11 cellular contexts compared by ENCODE assay signal in genomic region chr1:189619682-189620332, GRCh38.
DNase-seq lines count a peak whose midpoint lies in the region; ATAC-seq and TF ChIP-seq lines count a peak whose summit lies in the region.
"Had no signal": no experiment of that assay in that cellular context is flagged by ENCODE, and none has a peak within 500 bp of the region (broad histone marks: within the 10 kb centered on the region; RNA-seq: fewer than 3 reads in every experiment).

No MANE protein-coding gene starts in this region.

- H3K27me3 ChIP-seq in AG04450 (ENCODE audit: control insufficient read depth, insufficient read depth, low read length) = no peaks in the 10 kb centered on the region

- POLR2A ChIA-PET in AG04450 (lab: Yijun Ruan, JAX) = no interaction called here

- CTCF ChIA-PET in AG04450 (lab: Charles Lee) = no interaction called here

- ATAC-seq in HG02981 (IDR thresholded peaks at IDR 0.05; ENCODE audit: unreplicated experiment) (no peak), left cardiac atrium (no peak), left lobe of liver (no peak)
- ATAC-seq: activated CD4-positive, CD25-positive, alpha-beta regulatory T cell treated with anti-CD3 and anti-CD28 coated beads, Interleukin-2, amount 50 U/mL, for 24 hours; activated naive CD4-positive, alpha-beta T cell treated with anti-CD3 and anti-CD28 coated beads, Interleukin-2, amount 50 U/mL, for 72 hours had no signal

- DNase-seq in AG04450 (ENCODE audit: low read depth, low spot score) (peak; percentile 64), HS-27A (ENCODE audit: low read depth) (peak; percentile 77), SK-MEL-5 (ENCODE audit: low read depth, low spot score) (peak; percentile 23), fibroblast of villous mesenchyme (ENCODE audit: low read depth) (peak; percentile 11), left cardiac atrium (no peak), left lobe of liver (ENCODE audit: low spot score) (no peak)
- no peak for DNase-seq in effector CD8-positive, alpha-beta T cell (lab: John Stamatoyannopoulos, UW)

- intact Hi-C loops in left cardiac atrium (cut with DNase I) = no loop called here

- H3K4me3 ChIP-seq in AG04450 (ENCODE audit: low read depth, low read length) = no peak overlapping the region
- H3K4me3 ChIP-seq in fibroblast of villous mesenchyme (ENCODE audit: low read depth, low read length) = no peak overlapping the region

- no peak overlapping the region for H3K27ac ChIP-seq in AG04450 (ENCODE audit: low read depth, low read length)
- H3K27ac ChIP-seq: C4-2B had no signal

- H3K9me3 ChIP-seq in AG04450 (ENCODE audit: control insufficient read depth, insufficient read depth, low read length) = no peaks in the 10 kb centered on the region

- TF ChIP-seq CTCF in AG04450 (IDR thresholded peaks at IDR 0.05; ENCODE audit: low read depth, low read length) (no peak), fibroblast of villous mesenchyme (IDR thresholded peaks at IDR 0.05; ENCODE audit: insufficient read depth, low read depth, low read length) (no peak)

- in situ Hi-C loops in SK-MEL-5 (cut with HindIII; ENCODE audit: low pct_unique_long_range_greater_than_20kb, low sequenced_read_pairs) = no loop called here

Comparison
In these comparisons a context has a peak if more than half of its experiments do, and no peak if none do; other contexts are left out.
1. DNase-seq: peak in AG04450 (single experiment), HS-27A (single experiment), SK-MEL-5 (single experiment) and fibroblast of villous mesenchyme (single experiment); none in left cardiac atrium (single experiment), effector CD8-positive, alpha-beta T cell (single experiment) and left lobe of liver (single experiment).